8 cellular contexts compared by ENCODE assay signal in genomic region chr7:3043544-3044395, GRCh38. TPM values are rescaled to one million over a fixed set of nuclear protein-coding genes. Genes with fewer than 3 reads are reported as not detected.
DNase-seq lines count a peak whose midpoint lies in the region; ATAC-seq, FAIRE-seq and TF ChIP-seq lines count a peak whose summit lies in the region.

Gene CARD11 (minus strand): TSS chr7:3043867. CDS start chr7:2958506, 85,361 bp downstream.

- H3K4me2 ChIP-seq in osteoblast (ENCODE audit: insufficient read depth, low read length), result no peak within 1 kb of the TSS

- peak within 1 kb of the TSS; percentile 91 for H3K27ac Mint-ChIP-seq in T-helper 2 cell treated with Interferon-gamma antibody and Interleukin-4, amounts not matched to agents 5 μg/mL and 100 μg/mL, for 36 hours

- no peak within 1 kb of the TSS for H2AFZ ChIP-seq in osteoblast (ENCODE audit: low read length)

- ATAC-seq in GM21786 (IDR thresholded peaks at IDR 0.05; ENCODE audit: unreplicated experiment), result peak; percentile 27
- ATAC-seq in omental fat pad (ENCODE audit: low FRiP score), result no peak

- no peak for FAIRE-seq in small intestine (lab: Jason Lieb, UNC)

- H3K27me3 Mint-ChIP-seq in T-helper 2 cell treated with Interferon-gamma antibody and Interleukin-4, amounts not matched to agents 5 μg/mL and 100 μg/mL, for 36 hours (ENCODE audit: low read depth), result no peaks in the 10 kb centered on the region

- no peaks in the 10 kb centered on the region for H3K79me2 ChIP-seq in osteoblast (ENCODE audit: insufficient read depth, low read length)

- H3K9me3 ChIP-seq in small intestine (ENCODE audit: control insufficient read depth, low read depth) (no peaks in the 10 kb centered on the region), osteoblast (ENCODE audit: low read depth, low read length) (no peaks in the 10 kb centered on the region)

- no peaks in the 10 kb centered on the region for H3K9me3 Mint-ChIP-seq in T-helper 2 cell treated with Interferon-gamma antibody and Interleukin-4, amounts not matched to agents 5 μg/mL and 100 μg/mL, for 36 hours

- WGBS in small intestine, 3 donors, result 5 to 6% (median 5%) methylated on average over 37 to 45 of the region's 45 CpGs

- H3K36me3 ChIP-seq in small intestine (ENCODE audit: control insufficient read depth in 2 of 2, insufficient read depth in 2 of 2, low read length in 2 of 2), result no peaks in the 10 kb centered on the region
- H3K36me3 ChIP-seq in osteoblast (ENCODE audit: insufficient read depth, low read length), result no peaks in the 10 kb centered on the region

- H4K20me1 ChIP-seq in osteoblast (ENCODE audit: insufficient read depth, low read length), result no peaks in the 10 kb centered on the region

- TF ChIP-seq CTCF in coronary artery (IDR thresholded peaks at IDR 0.05) (no peak), omental fat pad (IDR thresholded peaks at IDR 0.05) (no peak), osteoblast (IDR thresholded peaks at IDR 0.05; ENCODE audit: extremely low read depth, low read depth, low read length) (no peak)

- peaks cover 39% of the 10 kb centered on the region for H3K4me1 Mint-ChIP-seq in T-helper 2 cell treated with Interferon-gamma antibody and Interleukin-4, amounts not matched to agents 5 μg/mL and 100 μg/mL, for 36 hours (ENCODE audit: low read depth)

- DNase-seq in ACHN (peak; percentile 61), coronary artery (ENCODE audit: low spot score) (peak; percentile 59), small intestine (peak; percentile 31), omental fat pad (ENCODE audit: low spot score) (no peak), osteoblast (ENCODE audit: insufficient read length, low spot score, missing footprints) (no peak), GF-D8 (lab: John Stamatoyannopoulos, UW) (no peak)
- peak; percentile 51 for DNase-seq in T-helper 2 cell treated with Interferon-gamma antibody and Interleukin-4, amounts not matched to agents 5 μg/mL and 100 μg/mL, for 36 hours (ENCODE audit: low spot score)

- H3K36me3 Mint-ChIP-seq in T-helper 2 cell treated with Interferon-gamma antibody and Interleukin-4, amounts not matched to agents 5 μg/mL and 100 μg/mL, for 36 hours (ENCODE audit: low read depth), result peaks cover 30% of the 10 kb centered on the region

- in situ Hi-C loops in ACHN (cut with HindIII; ENCODE audit: low pct_ligation_motif_present, low pct_unique_long_range_greater_than_20kb, low sequenced_read_pairs), result no loop called here

- H3K4me3 ChIP-seq in coronary artery (peak within 1 kb of the TSS; percentile 58), small intestine (ENCODE audit: low read depth in 1 of 2, low read length in 2 of 2) (peak within 1 kb of the TSS; percentile 61 to 69), osteoblast (ENCODE audit: insufficient read depth, low read length) (no peak within 1 kb of the TSS)

- no peaks in the 10 kb centered on the region for H3K4me1 ChIP-seq in small intestine (ENCODE audit: control insufficient read depth in 2 of 2, insufficient read depth in 1 of 2, low read depth in 1 of 2, low read length in 1 of 2)
- H3K4me1 ChIP-seq in osteoblast (ENCODE audit: insufficient read depth, low read length), result no peaks in the 10 kb centered on the region

- H3K27ac ChIP-seq in coronary artery, result no peak within 1 kb of the TSS
- H3K27ac ChIP-seq in small intestine (ENCODE audit: low read depth in 1 of 2, low read length in 1 of 2), result peak within 1 kb of the TSS; percentile 56 to 57
- H3K27ac ChIP-seq in osteoblast (ENCODE audit: low read depth, low read length), result no peak within 1 kb of the TSS

- H3K27me3 ChIP-seq in small intestine (ENCODE audit: control insufficient read depth in 2 of 2, insufficient read depth in 2 of 2, low read length in 2 of 2), result peaks cover 0 to 2% of the 10 kb centered on the region in 2 donors
- no peaks in the 10 kb centered on the region for H3K27me3 ChIP-seq in osteoblast (ENCODE audit: insufficient read depth, low read length)

- peak within 1 kb of the TSS; percentile 98 for H3K4me3 Mint-ChIP-seq in T-helper 2 cell treated with Interferon-gamma antibody and Interleukin-4, amounts not matched to agents 5 μg/mL and 100 μg/mL, for 36 hours

RNA-seq across cellular contexts. Expression of gene CARD11, which starts in this region (rescaled TPM):
- 1 to 10 TPM in 2 of 3 donors, under 1 TPM in 1; 0.67 to 4.1 (median 2.4) TPM for polyA plus RNA-seq in small intestine
- total RNA-seq in omental fat pad, result 1 to 10 TPM in 2 of 4 donors, under 1 TPM in 2; 0.75 to 1.4 (median 1.0) TPM
- under 0.01 TPM in 1 of 2 replicates, not detected in the other for total RNA-seq in osteoblast

Comparison
In these comparisons a context has a peak if more than half of its experiments do, and no peak if none do; other contexts are left out.
1. DNase-seq: peak in ACHN (single experiment), T-helper 2 cell treated with Interferon-gamma antibody and Interleukin-4, amounts not matched to agents 5 μg/mL and 100 μg/mL, for 36 hours (single experiment), coronary artery (single experiment) and small intestine (single experiment); none in omental fat pad (single experiment), osteoblast (single experiment) and GF-D8 (single experiment).
2. H3K27ac ChIP-seq: peak in small intestine (2 of 2); none in coronary artery (0 of 2) and osteoblast (single experiment).